ENCODE assay signal across 9 cellular contexts in the genomic region with DNA sequence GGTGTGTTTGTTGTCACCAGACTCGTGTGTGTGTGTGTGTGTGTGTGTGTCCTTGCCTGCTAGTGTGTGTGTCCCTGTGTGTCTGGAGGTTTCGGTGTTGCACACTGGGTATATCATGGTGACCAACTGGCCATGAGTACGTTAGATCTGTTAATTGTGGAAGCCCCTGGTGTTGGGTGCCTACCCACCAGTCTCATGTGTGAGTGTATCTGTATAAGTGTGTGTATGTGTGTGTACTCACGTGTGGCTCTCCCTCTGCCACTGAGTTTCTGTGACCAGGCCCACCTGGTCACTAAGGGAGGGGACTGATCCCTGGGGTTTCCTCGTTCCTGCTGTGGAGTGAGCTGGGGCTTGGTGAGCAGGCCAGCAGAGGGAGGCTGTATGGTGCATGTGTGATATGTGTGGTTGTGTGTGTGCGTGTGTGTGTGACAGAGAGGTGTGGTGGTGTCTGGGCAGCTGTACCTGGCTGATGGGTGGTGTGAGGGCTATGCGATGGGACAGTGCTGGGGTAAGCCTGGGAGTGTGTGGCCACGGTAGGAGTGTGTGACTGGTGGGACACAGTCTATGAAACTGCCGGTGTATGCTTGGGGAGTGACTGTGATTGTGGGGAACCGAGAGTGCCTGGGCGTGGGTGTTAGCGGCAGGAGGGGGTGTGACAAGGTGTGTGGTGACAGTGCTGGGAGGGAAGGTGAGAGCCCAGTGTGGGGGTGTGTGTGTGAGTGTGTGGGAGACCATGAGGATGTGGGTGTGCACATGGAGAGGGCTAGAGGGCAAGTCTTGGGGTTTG. TPM values are rescaled to one million over a fixed set of nuclear protein-coding genes. Genes with fewer than 3 reads are reported as not detected.
DNase-seq lines count a peak whose midpoint lies in the region; ATAC-seq and TF ChIP-seq lines count a peak whose summit lies in the region.
"Had no signal": no experiment of that assay in that cellular context is flagged by ENCODE, and none has a peak within 500 bp of the region (broad histone marks: within the 10 kb centered on the region; RNA-seq: fewer than 3 reads in every experiment).

No MANE protein-coding gene starts in this region.

- peaks cover 0 to 21% (median 0%) of the 10 kb centered on the region in 5 donors for H3K27me3 Mint-ChIP-seq in naive thymus-derived CD4-positive, alpha-beta T cell

- no peak for ATAC-seq in heart left ventricle
- no peak for ATAC-seq in Right ventricle myocardium inferior
- ATAC-seq in naive thymus-derived CD4-positive, alpha-beta T cell: peak; percentile 47
- no peak for ATAC-seq in upper lobe of left lung (ENCODE audit: low FRiP score in 2 of 2)
- no peak for ATAC-seq in GM18861 (IDR thresholded peaks at IDR 0.05; ENCODE audit: unreplicated experiment)

- H3K9me3 ChIP-seq in heart left ventricle: no peaks in the 10 kb centered on the region
- H3K9me3 ChIP-seq in SJSA1 (replicated peaks): no peaks in the 10 kb centered on the region
- no peaks in the 10 kb centered on the region for H3K9me3 ChIP-seq in breast epithelium
- H3K9me3 ChIP-seq in naive thymus-derived CD4-positive, alpha-beta T cell (ENCODE audit: control insufficient read depth in 2 of 3, low read length in 3 of 3): no peaks in the 10 kb centered on the region
- no peaks in the 10 kb centered on the region for H3K9me3 ChIP-seq in upper lobe of left lung

- TF ChIP-seq POLR2A in heart left ventricle (IDR thresholded peaks at IDR 0.05) (no peak), breast epithelium (IDR thresholded peaks at IDR 0.05) (no peak), upper lobe of left lung (IDR thresholded peaks at IDR 0.05) (no peak)

- H3K36me3 Mint-ChIP-seq in naive thymus-derived CD4-positive, alpha-beta T cell: peaks cover 0 to 5% (median 0%) of the 10 kb centered on the region in 5 donors

- H3K4me3 Mint-ChIP-seq in naive thymus-derived CD4-positive, alpha-beta T cell: peak overlapping the region; percentile 76 to 93 (median 86)

- no peak for DNase-seq in heart left ventricle
- no peak for DNase-seq in Right ventricle myocardium inferior (ENCODE audit: missing footprints)
- DNase-seq in SJSA1 (ENCODE audit: low read depth in 1 of 2, low spot score in 2 of 2): no peak
- no peak for DNase-seq in breast epithelium (ENCODE audit: low spot score in 2 of 2)
- peak in 8 of 9 donors; percentile 18 to 53 (median 35) for DNase-seq in naive thymus-derived CD4-positive, alpha-beta T cell
- no peak for DNase-seq in upper lobe of left lung
- DNase-seq in HPDE6-E6E7 (ENCODE audit: extremely low spot score): no peak
- DNase-seq: DND-41 had no signal

- POLR2A ChIA-PET in naive thymus-derived CD4-positive, alpha-beta T cell (lab: Charles Lee): interaction anchor here (1.7 kb wide), 1 partner anchor 31 kb away, joined by 4 read pairs; no protein-coding TSS in a partner anchor

- peaks cover 20 to 33% (median 29%) of the 10 kb centered on the region in 7 donors for H3K4me1 Mint-ChIP-seq in naive thymus-derived CD4-positive, alpha-beta T cell

- intact Hi-C loops in heart left ventricle (cut with DNase I) (loop anchor here in 3 of 10 donors (5.0 kb wide), 2 partner anchors 36 to 41 kb away; no protein-coding TSS in a partner anchor), Right ventricle myocardium inferior (cut with DNase I) (no loop called here), breast epithelium (cut with DNase I; ENCODE audit: low total_unique reads) (no loop called here)
- intact Hi-C loops in naive thymus-derived CD4-positive, alpha-beta T cell (cut with micrococcal nuclease): loop anchor here (2.0 to 5.0 kb wide), 3 partner anchors 34 to 51 kb away; no protein-coding TSS in a partner anchor

- no peaks in the 10 kb centered on the region for H3K36me3 ChIP-seq in heart left ventricle
- peaks cover 12% of the 10 kb centered on the region for H3K36me3 ChIP-seq in SJSA1
- H3K36me3 ChIP-seq in breast epithelium: no peaks in the 10 kb centered on the region
- H3K36me3 ChIP-seq in naive thymus-derived CD4-positive, alpha-beta T cell (ENCODE audit: control insufficient read depth in 2 of 3, insufficient read depth in 3 of 3, low read length in 3 of 3): peaks cover 0 to 4% (median 0%) of the 10 kb centered on the region in 3 experiments
- H3K36me3 ChIP-seq in upper lobe of left lung: peaks cover 0 to 5% (median 0%) of the 10 kb centered on the region in 4 donors

- H3K9me3 Mint-ChIP-seq in naive thymus-derived CD4-positive, alpha-beta T cell: no peaks in the 10 kb centered on the region

- WGBS in heart left ventricle, 4 donors: 70 to 80% (median 74%) methylated on average over 12 of the region's 12 CpGs
- WGBS in upper lobe of left lung, 2 donors: 33 to 51% methylated on average over 7 to 12 of the region's 12 CpGs

- no peak for TF ChIP-seq EP300 in upper lobe of left lung (IDR thresholded peaks at IDR 0.05)

- no peak for TF ChIP-seq CTCF in heart left ventricle (IDR thresholded peaks at IDR 0.05)
- TF ChIP-seq CTCF in breast epithelium (IDR thresholded peaks at IDR 0.05): no peak
- TF ChIP-seq CTCF in upper lobe of left lung (IDR thresholded peaks at IDR 0.05): peak in 1 of 6 experiments; percentile 26

- H3K27me3 ChIP-seq in heart left ventricle (no peaks in the 10 kb centered on the region), SJSA1 (replicated peaks) (no peaks in the 10 kb centered on the region), breast epithelium (no peaks in the 10 kb centered on the region), upper lobe of left lung (no peaks in the 10 kb centered on the region)
- no peaks in the 10 kb centered on the region for H3K27me3 ChIP-seq in naive thymus-derived CD4-positive, alpha-beta T cell (ENCODE audit: control insufficient read depth in 2 of 2, insufficient read depth in 2 of 2, low read length in 2 of 2)

- peak overlapping the region in 8 of 12 donors; percentile 74 to 98 (median 89) for H3K4me3 ChIP-seq in heart left ventricle
- H3K4me3 ChIP-seq in SJSA1: peak overlapping the region; percentile 98; the same call in 1 of the 2 replicates
- peak overlapping the region; percentile 76 to 99 (median 92) for H3K4me3 ChIP-seq in breast epithelium
- peak overlapping the region; percentile 43 for H3K4me3 ChIP-seq in naive thymus-derived CD4-positive, alpha-beta T cell (ENCODE audit: low read length)
- peak overlapping the region; percentile 59 to 97 (median 81) for H3K4me3 ChIP-seq in upper lobe of left lung

- CTCF ChIA-PET in naive thymus-derived CD4-positive, alpha-beta T cell (lab: Charles Lee): interaction anchor here (1.1 to 2.0 kb wide), 2 partner anchors 28 to 33 kb away, joined by 3 to 5 read pairs; no protein-coding TSS in a partner anchor

- peak overlapping the region; percentile 71 to 93 (median 86) for H3K27ac Mint-ChIP-seq in naive thymus-derived CD4-positive, alpha-beta T cell

- peak overlapping the region in 6 of 12 donors; percentile 80 to 92 (median 86) for H3K27ac ChIP-seq in heart left ventricle
- no peak overlapping the region for H3K27ac ChIP-seq in SJSA1
- H3K27ac ChIP-seq in breast epithelium: peak overlapping the region; percentile 50 to 83
- H3K27ac ChIP-seq in naive thymus-derived CD4-positive, alpha-beta T cell (ENCODE audit: low read depth, low read length): peak overlapping the region; percentile 77
- H3K27ac ChIP-seq in upper lobe of left lung: peak overlapping the region; percentile 85 to 99 (median 94)

- peaks cover 10 to 83% (median 35%) of the 10 kb centered on the region in 12 donors for H3K4me1 ChIP-seq in heart left ventricle
- H3K4me1 ChIP-seq in SJSA1 (replicated peaks): peaks cover 22% of the 10 kb centered on the region
- H3K4me1 ChIP-seq in breast epithelium: peaks cover 10 to 20% of the 10 kb centered on the region in 2 donors
- peaks cover 9 to 22% of the 10 kb centered on the region in 2 donors for H3K4me1 ChIP-seq in naive thymus-derived CD4-positive, alpha-beta T cell (ENCODE audit: control insufficient read depth in 2 of 2, insufficient read depth in 2 of 2, low read length in 2 of 2)
- H3K4me1 ChIP-seq in upper lobe of left lung: peaks cover 47 to 88% (median 75%) of the 10 kb centered on the region in 4 donors

RNA-seq across cellular contexts. Expression of a gene that starts 1.9 kb away (rescaled TPM):
- total RNA-seq in heart left ventricle: 10 to 100 TPM in 6 of 9 donors, 1 to 10 TPM in 3; 5.3 to 44.5 (median 11.6) TPM
- 10 to 100 TPM in 1 of 2 donors, 1 to 10 TPM in 1; 7.8 to 13.4 TPM for polyA plus RNA-seq in heart left ventricle
- 16.9 TPM for total RNA-seq in Right ventricle myocardium inferior
- 0.03 and 1.00 TPM in 2 replicates for total RNA-seq in SJSA1 (2014; rRNA removed; shearing (Covaris generic))
- total RNA-seq in breast epithelium: 10 to 100 TPM; 14.0 to 36.8 (median 15.1) TPM
- 10 to 100 TPM; 10.2 to 72.8 (median 18.7) TPM for total RNA-seq in naive thymus-derived CD4-positive, alpha-beta T cell
- 10 to 100 TPM in 1 of 2 donors, 1 to 10 TPM in 1; 7.7 to 17.5 TPM for polyA plus RNA-seq in naive thymus-derived CD4-positive, alpha-beta T cell
- total RNA-seq in upper lobe of left lung: 100 to 1,000 TPM in 1 of 6 donors, 10 to 100 TPM in 5; 57.7 to 116 (median 67.9) TPM

RNA-seq across cellular contexts. Expression of a gene that starts 32.6 kb away (rescaled TPM):
- total RNA-seq in heart left ventricle (10 to 100 TPM in 3 of 9 donors, 1 to 10 TPM in 6; 5.4 to 16.2 (median 8.8) TPM), Right ventricle myocardium inferior (11.0 TPM), breast epithelium (10 to 100 TPM in 2 of 3 donors, 1 to 10 TPM in 1; 9.5 to 11.7 (median 10.1) TPM), upper lobe of left lung (10 to 100 TPM in 4 of 6 donors, 1 to 10 TPM in 2; 5.1 to 19.9 (median 12.8) TPM)
- 1 to 10 TPM; 5.0 to 9.3 TPM for polyA plus RNA-seq in heart left ventricle
- total RNA-seq in SJSA1 (2014; rRNA removed; shearing (Covaris generic)): 12.9 and 18.0 TPM in 2 replicates
- 10 to 100 TPM; 16.0 to 32.0 (median 26.0) TPM for total RNA-seq in naive thymus-derived CD4-positive, alpha-beta T cell
- polyA plus RNA-seq in naive thymus-derived CD4-positive, alpha-beta T cell: 10 to 100 TPM; 22.9 to 24.1 TPM

Comparison
In these comparisons a context has a peak if more than half of its experiments do, and no peak if none do; other contexts are left out.
1. DNase-seq: peak in naive thymus-derived CD4-positive, alpha-beta T cell (8 of 9); none in heart left ventricle (0 of 5), Right ventricle myocardium inferior (single experiment), SJSA1 (0 of 2), breast epithelium (0 of 2), upper lobe of left lung (0 of 2) and HPDE6-E6E7 (single experiment).
2. H3K4me3 ChIP-seq: peak in every context shown above with its lines; median percentile 98 in SJSA1; 92 in breast epithelium; 89 in heart left ventricle; 81 in upper lobe of left lung; 43 in naive thymus-derived CD4-positive, alpha-beta T cell.
3. intact Hi-C loops: an anchor here in naive thymus-derived CD4-positive, alpha-beta T cell (2.0 to 5.0 kb wide); none called in Right ventricle myocardium inferior and breast epithelium.